In genomic region chr1:26474824-26475223, GRCh38 we compare ENCODE assay signal across 12 cellular contexts. TPM values are rescaled to one million over a fixed set of nuclear protein-coding genes. Genes with fewer than 3 reads are reported as not detected.
DNase-seq lines count a peak whose midpoint lies in the region; ATAC-seq and TF ChIP-seq lines count a peak whose summit lies in the region.
"Had no signal": no experiment of that assay in that cellular context is flagged by ENCODE, and none has a peak within 500 bp of the region (broad histone marks: within the 10 kb centered on the region; RNA-seq: fewer than 3 reads in every experiment).

No MANE protein-coding gene starts in this region.

- H3K36me3 Mint-ChIP-seq in activated naive CD4-positive, alpha-beta T cell treated with anti-CD3 and anti-CD28 coated beads, Interleukin-2, amount 50 U/mL, for 24 hours, result peaks cover 20% of the 10 kb centered on the region
- H3K36me3 Mint-ChIP-seq in WTC11 (peaks cover 52% of the 10 kb centered on the region), immature natural killer cell (peaks cover 0 to 21% (median 16%) of the 10 kb centered on the region in 3 donors)
- peaks cover 42 to 45% of the 10 kb centered on the region in 2 donors for H3K36me3 Mint-ChIP-seq in stimulated activated naive B cell treated with anti-CD40 and anti-IgM and Interleukin-4, amounts not matched to agents 10 μg/mL and 1 μg/mL and 100 μg/mL, for 72 hours

- no peaks in the 10 kb centered on the region for H3K9me3 Mint-ChIP-seq in activated naive CD4-positive, alpha-beta T cell treated with anti-CD3 and anti-CD28 coated beads, Interleukin-2, amount 50 U/mL, for 24 hours
- H3K9me3 Mint-ChIP-seq in WTC11 (no peaks in the 10 kb centered on the region), immature natural killer cell (no peaks in the 10 kb centered on the region)
- no peaks in the 10 kb centered on the region for H3K9me3 Mint-ChIP-seq in stimulated activated naive B cell treated with anti-CD40 and anti-IgM and Interleukin-4, amounts not matched to agents 10 μg/mL and 1 μg/mL and 100 μg/mL, for 72 hours

- H3K4me1 Mint-ChIP-seq in activated naive CD4-positive, alpha-beta T cell treated with anti-CD3 and anti-CD28 coated beads, Interleukin-2, amount 50 U/mL, for 24 hours, result peaks cover 55% of the 10 kb centered on the region
- peaks cover 27% of the 10 kb centered on the region for H3K4me1 Mint-ChIP-seq in WTC11
- peaks cover 36 to 47% of the 10 kb centered on the region in 2 donors for H3K4me1 Mint-ChIP-seq in immature natural killer cell
- peaks cover 35 to 65% of the 10 kb centered on the region in 2 donors for H3K4me1 Mint-ChIP-seq in stimulated activated naive B cell treated with anti-CD40 and anti-IgM and Interleukin-4, amounts not matched to agents 10 μg/mL and 1 μg/mL and 100 μg/mL, for 72 hours

- ATAC-seq in WTC11, result no peak
- no peak for ATAC-seq in stimulated activated naive B cell treated with anti-CD40 and anti-IgM and Interleukin-4, amounts not matched to agents 10 μg/mL and 1 μg/mL and 100 μg/mL, for 72 hours (replicated peaks)

- POLR2A ChIA-PET in WTC11 (lab: Charles Lee), result no interaction called here

- DNase-seq in activated naive CD4-positive, alpha-beta T cell treated with Interleukin-2 at 50 U/mL for 16 hours, result no peak
- DNase-seq in WTC11 (ENCODE audit: low spot score), result no peak
- no peak for DNase-seq in immature natural killer cell
- DNase-seq in stimulated activated naive B cell treated with anti-CD40 and anti-IgM and Interleukin-4, amounts not matched to agents 10 μg/mL and 1 μg/mL and 100 μg/mL, for 72 hours, result no peak
- DNase-seq in cerebellum (ENCODE audit: low spot score), result no peak
- no peak for DNase-seq in NCI-H2107 treated with DMSO at 0.1 percent for 48 hours (lab: John Stamatoyannopoulos, UW; ENCODE audit: unreplicated experiment)
- no peak for DNase-seq in NCI-H1048 (lab: John Stamatoyannopoulos, UW)
- DNase-seq: colonic mucosa; NCI-H2107; stimulated activated CD4-positive, alpha-beta T cell treated with anti-CD3 and anti-CD28 coated beads, Interleukin-4, amount 100 ng/mL, for 4 hours; stomach had no signal

- no peak for TF ChIP-seq CTCF in WTC11 (IDR thresholded peaks at IDR 0.05)

- CTCF ChIA-PET in WTC11 (lab: Charles Lee), result no interaction called here

- peak overlapping the region; percentile 83 for H3K27ac Mint-ChIP-seq in activated naive CD4-positive, alpha-beta T cell treated with anti-CD3 and anti-CD28 coated beads, Interleukin-2, amount 50 U/mL, for 24 hours
- H3K27ac Mint-ChIP-seq in WTC11, result peak overlapping the region; percentile 27; the same call in 1 of the 2 replicates
- peak overlapping the region in 3 of 6 donors; percentile 48 to 74 (median 73) for H3K27ac Mint-ChIP-seq in immature natural killer cell
- H3K27ac Mint-ChIP-seq in stimulated activated naive B cell treated with anti-CD40 and anti-IgM and Interleukin-4, amounts not matched to agents 10 μg/mL and 1 μg/mL and 100 μg/mL, for 72 hours, result no peak overlapping the region

- no peaks in the 10 kb centered on the region for H3K27me3 Mint-ChIP-seq in activated naive CD4-positive, alpha-beta T cell treated with anti-CD3 and anti-CD28 coated beads, Interleukin-2, amount 50 U/mL, for 24 hours
- H3K27me3 Mint-ChIP-seq in WTC11 (ENCODE audit: low read depth) (no peaks in the 10 kb centered on the region; the same call in 1 of the 2 replicates), immature natural killer cell (ENCODE audit: low read depth in 3 of 3) (peaks cover 4 to 15% (median 6%) of the 10 kb centered on the region in 3 donors)
- H3K27me3 Mint-ChIP-seq in stimulated activated naive B cell treated with anti-CD40 and anti-IgM and Interleukin-4, amounts not matched to agents 10 μg/mL and 1 μg/mL and 100 μg/mL, for 72 hours, result no peaks in the 10 kb centered on the region

- peak overlapping the region; percentile 92 for H3K4me3 Mint-ChIP-seq in activated naive CD4-positive, alpha-beta T cell treated with anti-CD3 and anti-CD28 coated beads, Interleukin-2, amount 50 U/mL, for 24 hours
- H3K4me3 Mint-ChIP-seq in WTC11 (peak overlapping the region; percentile 89), immature natural killer cell (peak overlapping the region in 4 of 5 donors; percentile 37 to 88 (median 54))
- peak overlapping the region; percentile 39 to 44 for H3K4me3 Mint-ChIP-seq in stimulated activated naive B cell treated with anti-CD40 and anti-IgM and Interleukin-4, amounts not matched to agents 10 μg/mL and 1 μg/mL and 100 μg/mL, for 72 hours

TF ChIP-seq in WTC11, 78 proteins besides CTCF, POLR2A, EP300 and RAD21 (continues in another document):
- no peak for TF ChIP-seq AFF4 (CRISPR knock-in tag; IDR thresholded peaks at IDR 0.05; ENCODE audit: borderline replicate concordance)
- TF ChIP-seq SMAD4 (CRISPR knock-in tag; IDR thresholded peaks at IDR 0.05), result no peak
- TF ChIP-seq FOXP1 (CRISPR knock-in tag; IDR thresholded peaks at IDR 0.05; ENCODE audit: borderline replicate concordance), result no peak
- no peak for TF ChIP-seq NR2C2 (CRISPR knock-in tag; IDR thresholded peaks at IDR 0.05)
- no peak for TF ChIP-seq ZNF532 (CRISPR knock-in tag; IDR thresholded peaks at IDR 0.05; ENCODE audit: borderline replicate concordance)
- no peak for TF ChIP-seq SOX15 (CRISPR knock-in tag; IDR thresholded peaks at IDR 0.05)
- TF ChIP-seq TEAD1 (CRISPR knock-in tag; IDR thresholded peaks at IDR 0.05), result no peak
- no peak for TF ChIP-seq E2F4 (CRISPR knock-in tag; IDR thresholded peaks at IDR 0.05; ENCODE audit: borderline replicate concordance, low read depth)

RNA-seq across cellular contexts. Expression of gene HMGN2, which starts 2.6 kb away (rescaled TPM):
- total RNA-seq in WTC11 (2021), result 374 to 414 TPM (median 379 TPM) in 3 replicates
- 100 to 1,000 TPM; 598 to 729 (median 677) TPM for polyA plus RNA-seq in immature natural killer cell
- 304 TPM for total RNA-seq in cerebellum

RNA-seq across cellular contexts. Expression of gene DHDDS, which starts 42.7 kb away (rescaled TPM):
- total RNA-seq in WTC11 (2021), result 44.9 to 55.4 TPM (median 47.1 TPM) in 3 replicates
- 10 to 100 TPM; 18.6 to 40.3 (median 24.4) TPM for polyA plus RNA-seq in immature natural killer cell
- total RNA-seq in cerebellum, result 33.3 TPM

RNA-seq across cellular contexts. Expression of gene RPS6KA1, which starts 54.7 kb away (rescaled TPM):
- 55.6 to 65.5 TPM (median 57.7 TPM) in 3 replicates for total RNA-seq in WTC11 (2021)
- polyA plus RNA-seq in immature natural killer cell, result 100 to 1,000 TPM; 292 to 371 (median 349) TPM
- 12.5 TPM for total RNA-seq in cerebellum

Comparison
In these comparisons a context has a peak if more than half of its experiments do, and no peak if none do; other contexts are left out.
1. H3K4me3 Mint-ChIP-seq: peak in every context shown above with its lines; median percentile 92 in activated naive CD4-positive, alpha-beta T cell treated with anti-CD3 and anti-CD28 coated beads, Interleukin-2, amount 50 U/mL, for 24 hours; 89 in WTC11; 54 in immature natural killer cell; 42 in stimulated activated naive B cell treated with anti-CD40 and anti-IgM and Interleukin-4, amounts not matched to agents 10 μg/mL and 1 μg/mL and 100 μg/mL, for 72 hours.